ENCODE assay signal across 18 cellular contexts in the genomic region with DNA sequence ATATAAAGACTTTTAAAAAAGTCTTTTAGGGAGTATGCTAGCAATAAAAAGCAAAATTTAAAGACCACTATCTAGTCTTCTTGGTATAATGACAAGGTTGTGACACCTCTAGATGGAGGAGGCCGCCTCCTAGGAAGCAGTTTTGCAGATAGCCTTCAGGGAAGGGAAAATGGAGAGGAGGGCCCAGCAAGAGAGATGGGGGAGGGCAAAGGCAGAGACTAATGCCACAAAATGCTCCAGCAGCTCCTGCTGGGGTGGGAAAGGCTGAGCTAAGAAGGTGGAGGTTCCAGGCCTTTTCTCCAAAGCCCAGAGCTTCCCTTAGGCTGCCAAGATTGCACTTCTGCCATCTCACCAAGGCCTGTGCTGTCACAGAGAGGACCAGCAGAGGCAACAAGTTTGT.
"Had no signal": no experiment of that assay in that cellular context is flagged by ENCODE, and none has a peak within 500 bp of the region (broad histone marks: within the 10 kb centered on the region; RNA-seq: fewer than 3 reads in every experiment).

No MANE protein-coding gene starts in this region.

- H3K27me3 ChIP-seq: colonic mucosa, esophagus muscularis mucosa, foreskin keratinocyte, gastroesophageal sphincter, heart left ventricle, hepatocyte, left lung had no signal

- ATAC-seq: effector memory CD8-positive, alpha-beta T cell; foreskin keratinocyte; gastroesophageal sphincter; left cardiac atrium; left lung; left ventricle myocardium superior; lower lobe of right lung; mucosa of descending colon had no signal

- H3K4me1 ChIP-seq: colonic mucosa, foreskin keratinocyte, gastroesophageal sphincter, left lung, lower lobe of right lung had no signal

- H3K79me2 ChIP-seq: hepatocyte had no signal

- H3K9me3 Mint-ChIP-seq: dendritic cell treated with granulocyte-macrophage colony-stimulating factor and Interleukin-4, amounts not matched to agents 40 ng/mL and 50 ng/mL, for 4 days; effector memory CD8-positive, alpha-beta T cell had no signal

- H3K4me3 ChIP-seq: colonic mucosa, esophagus muscularis mucosa, gastroesophageal sphincter, heart left ventricle, hepatocyte, left lung, lower lobe of right lung, mucosa of descending colon had no signal

- H3K4me2 ChIP-seq: hepatocyte had no signal

- H2AFZ ChIP-seq: hepatocyte had no signal

- H3K4me3 Mint-ChIP-seq: dendritic cell treated with granulocyte-macrophage colony-stimulating factor and Interleukin-4, amounts not matched to agents 40 ng/mL and 50 ng/mL, for 4 days; effector memory CD8-positive, alpha-beta T cell had no signal

- H3K27ac ChIP-seq: colonic mucosa, esophagus muscularis mucosa, foreskin keratinocyte, gastroesophageal sphincter, heart left ventricle, hepatocyte, left lung, lower lobe of right lung had no signal

- H3K27ac Mint-ChIP-seq: dendritic cell treated with granulocyte-macrophage colony-stimulating factor and Interleukin-4, amounts not matched to agents 40 ng/mL and 50 ng/mL, for 4 days; effector memory CD8-positive, alpha-beta T cell had no signal

- DNase-seq: colonic mucosa; cortex of kidney; effector CD8-positive, alpha-beta T cell; effector memory CD8-positive, alpha-beta T cell; foreskin keratinocyte; heart left ventricle; hypothalamus; left cardiac atrium; left lung; left ventricle myocardium superior; lower lobe of right lung; mesenchymal stem cell; midbrain; mucosa of descending colon had no signal

- H3K36me3 ChIP-seq: colonic mucosa, esophagus muscularis mucosa, gastroesophageal sphincter, heart left ventricle, left lung, lower lobe of right lung had no signal

- H3K9me3 ChIP-seq: colonic mucosa, esophagus muscularis mucosa, gastroesophageal sphincter, heart left ventricle, left lung, lower lobe of right lung, mucosa of descending colon had no signal

- H3K27me3 Mint-ChIP-seq: dendritic cell treated with granulocyte-macrophage colony-stimulating factor and Interleukin-4, amounts not matched to agents 40 ng/mL and 50 ng/mL, for 4 days had no signal
